Comparison of ENCODE assay signal across 9 cellular contexts in the genomic region with DNA sequence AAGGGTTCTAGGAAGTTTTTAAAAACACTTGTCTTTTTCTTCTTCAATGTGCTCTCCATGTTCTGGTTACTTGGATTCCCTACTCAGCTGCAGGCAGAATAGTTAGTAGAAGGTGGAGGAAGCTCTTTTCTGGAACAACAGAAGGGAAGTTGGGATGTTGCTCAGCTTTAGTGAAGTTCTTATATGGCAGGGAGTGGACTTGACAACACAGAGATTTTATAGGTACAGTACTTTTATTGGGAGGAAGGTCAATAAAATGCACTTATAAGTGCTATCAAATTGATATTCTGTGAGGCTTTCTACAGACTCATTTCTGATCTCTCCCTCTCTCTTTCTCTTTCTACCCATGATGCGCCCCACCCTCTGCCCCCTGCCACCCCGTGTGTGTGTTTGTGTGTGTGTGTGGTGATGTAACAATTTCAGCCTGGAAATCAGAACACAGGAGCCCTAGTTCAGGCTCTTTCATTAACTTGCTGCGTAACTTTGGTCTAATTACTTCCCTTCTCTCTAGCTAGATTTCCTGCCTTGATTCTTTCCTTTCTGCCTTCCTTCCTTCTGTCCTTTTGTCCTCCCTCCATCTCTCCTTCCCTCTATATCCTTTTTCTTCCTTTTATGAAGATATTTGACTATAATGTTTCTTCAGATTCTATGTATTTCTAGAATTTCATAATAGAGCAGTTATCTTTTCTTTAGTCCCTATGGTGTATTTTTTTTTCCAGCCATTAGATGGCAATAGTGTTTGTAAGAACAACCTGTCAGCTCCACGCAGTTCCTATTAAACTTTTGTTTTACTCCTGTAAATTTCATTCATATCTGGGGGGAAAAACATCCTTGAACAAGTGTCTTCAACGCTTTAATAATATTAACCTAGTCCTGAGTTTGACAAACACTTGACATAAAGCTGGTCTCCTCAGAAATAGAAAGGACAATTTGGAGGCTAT. TPM values are rescaled to one million over a fixed set of nuclear protein-coding genes. Genes with fewer than 3 reads are reported as not detected.
DNase-seq lines count a peak whose midpoint lies in the region; ATAC-seq and TF ChIP-seq lines count a peak whose summit lies in the region.
"Had no signal": no experiment of that assay in that cellular context is flagged by ENCODE, and none has a peak within 500 bp of the region (broad histone marks: within the 10 kb centered on the region; RNA-seq: fewer than 3 reads in every experiment).

No MANE protein-coding gene starts in this region.

- H3K9me2 ChIP-seq in hepatocyte (replicated peaks; ENCODE audit: insufficient read depth): no peaks in the 10 kb centered on the region

- no peak overlapping the region for H3K27ac Mint-ChIP-seq in mesothelial cell of epicardium
- H3K27ac Mint-ChIP-seq in activated T-helper 1 cell treated with anti-CD3 and anti-CD28 coated beads, Interleukin-12 subunit alpha, Interleukin-12 subunit beta, Interleukin-2, Interleukin-4 antibody, amounts not matched to agents 30 ng/mL and 10 ng/mL and 1 ng/mL, durations not matched to agents 14 hours and 24 hours and 36 hours: no peak overlapping the region

- peak; percentile 47 for ATAC-seq in GM18511 (IDR thresholded peaks at IDR 0.05; ENCODE audit: unreplicated experiment)

- no peaks in the 10 kb centered on the region for H3K27me3 ChIP-seq in hepatocyte

- peak; percentile 47 for TF ChIP-seq CTCF in hepatocyte (IDR thresholded peaks at IDR 0.05; ENCODE audit: poor library complexity)
- no peak for TF ChIP-seq CTCF in mesothelial cell of epicardium (IDR thresholded peaks at IDR 0.05; ENCODE audit: unreplicated experiment)

- peaks cover 9% of the 10 kb centered on the region for H3K9me3 Mint-ChIP-seq in mesothelial cell of epicardium
- H3K9me3 Mint-ChIP-seq in activated T-helper 1 cell treated with anti-CD3 and anti-CD28 coated beads, Interleukin-12 subunit alpha, Interleukin-12 subunit beta, Interleukin-2, Interleukin-4 antibody, amounts not matched to agents 30 ng/mL and 10 ng/mL and 1 ng/mL, durations not matched to agents 14 hours and 24 hours and 36 hours: no peaks in the 10 kb centered on the region

- peaks cover 5% of the 10 kb centered on the region for H3K36me3 ChIP-seq in hepatocyte (replicated peaks; ENCODE audit: insufficient read depth, low read depth)

- no peak overlapping the region for H2AFZ ChIP-seq in hepatocyte

- H4K20me1 ChIP-seq in hepatocyte (ENCODE audit: insufficient read depth, poor library complexity, severe bottlenecking): no peaks in the 10 kb centered on the region

- no peaks in the 10 kb centered on the region for H3K27me3 Mint-ChIP-seq in mesothelial cell of epicardium (ENCODE audit: low read depth)
- H3K27me3 Mint-ChIP-seq in activated T-helper 1 cell treated with anti-CD3 and anti-CD28 coated beads, Interleukin-12 subunit alpha, Interleukin-12 subunit beta, Interleukin-2, Interleukin-4 antibody, amounts not matched to agents 30 ng/mL and 10 ng/mL and 1 ng/mL, durations not matched to agents 14 hours and 24 hours and 36 hours (ENCODE audit: insufficient read depth): peaks cover 9% of the 10 kb centered on the region

- no peaks in the 10 kb centered on the region for H3K79me2 ChIP-seq in hepatocyte

- peaks cover 3% of the 10 kb centered on the region for H3K4me1 Mint-ChIP-seq in mesothelial cell of epicardium
- H3K4me1 Mint-ChIP-seq in activated T-helper 1 cell treated with anti-CD3 and anti-CD28 coated beads, Interleukin-12 subunit alpha, Interleukin-12 subunit beta, Interleukin-2, Interleukin-4 antibody, amounts not matched to agents 30 ng/mL and 10 ng/mL and 1 ng/mL, durations not matched to agents 14 hours and 24 hours and 36 hours (ENCODE audit: low read depth): peaks cover 30% of the 10 kb centered on the region

- H3K27ac ChIP-seq in hepatocyte: no peak overlapping the region

- 42% methylated on average over 5 of the region's 5 CpGs for WGBS in hepatocyte (ENCODE audit: low lambda C conversion rate, missing lambda C conversion rate)

- H3K4me1 ChIP-seq in hepatocyte (ENCODE audit: insufficient read depth): peaks cover 4% of the 10 kb centered on the region

- intact Hi-C loops in activated T-helper 1 cell treated with anti-CD3 and anti-CD28 coated beads, Interleukin-12 subunit alpha, Interleukin-12 subunit beta, Interleukin-2, Interleukin-4 antibody, amounts not matched to agents 30 ng/mL and 10 ng/mL and 1 ng/mL, durations not matched to agents 14 hours and 24 hours and 36 hours (cut with micrococcal nuclease): loop anchor here (1.0 to 5.0 kb wide), 2 partner anchors 530 to 619 kb away; no protein-coding TSS in a partner anchor

- no peak overlapping the region for H3K4me3 ChIP-seq in hepatocyte

- DNase-seq in AG08396 (ENCODE audit: low spot score): peak; percentile 13
- DNase-seq in RPMI7951 (ENCODE audit: low read depth): peak; percentile 5
- DNase-seq in hepatocyte (ENCODE audit: low spot score): peak; percentile 23
- DNase-seq in ureter (ENCODE audit: low spot score): no peak
- no peak for DNase-seq in mesothelial cell of epicardium (ENCODE audit: low spot score in 2 of 2, unreplicated experiment in 2 of 2)
- no peak for DNase-seq in activated T-helper 1 cell treated with anti-CD3 and anti-CD28 coated beads, Interleukin-12 subunit alpha, Interleukin-12 subunit beta, Interleukin-2, Interleukin-4 antibody, amounts not matched to agents 30 ng/mL and 10 ng/mL and 1 ng/mL, durations not matched to agents 14 hours and 24 hours and 36 hours (ENCODE audit: low spot score)
- no peak for DNase-seq in NCI-H524 treated with DMSO at 0.1 percent for 48 hours (lab: John Stamatoyannopoulos, UW)

- no peak overlapping the region for H3K4me3 Mint-ChIP-seq in mesothelial cell of epicardium
- no peak overlapping the region for H3K4me3 Mint-ChIP-seq in activated T-helper 1 cell treated with anti-CD3 and anti-CD28 coated beads, Interleukin-12 subunit alpha, Interleukin-12 subunit beta, Interleukin-2, Interleukin-4 antibody, amounts not matched to agents 30 ng/mL and 10 ng/mL and 1 ng/mL, durations not matched to agents 14 hours and 24 hours and 36 hours

- H3K36me3 Mint-ChIP-seq in mesothelial cell of epicardium: peaks cover 4% of the 10 kb centered on the region
- H3K36me3 Mint-ChIP-seq in activated T-helper 1 cell treated with anti-CD3 and anti-CD28 coated beads, Interleukin-12 subunit alpha, Interleukin-12 subunit beta, Interleukin-2, Interleukin-4 antibody, amounts not matched to agents 30 ng/mL and 10 ng/mL and 1 ng/mL, durations not matched to agents 14 hours and 24 hours and 36 hours (ENCODE audit: low read depth): no peaks in the 10 kb centered on the region

- no peaks in the 10 kb centered on the region for H3K9me3 ChIP-seq in hepatocyte (ENCODE audit: low read depth)

- no peak overlapping the region for H3K4me2 ChIP-seq in hepatocyte

RNA-seq across cellular contexts. Expression of a gene that starts 37.1 kb away (rescaled TPM):
- total RNA-seq in RPMI7951 (2014; rRNA removed; shearing (Covaris generic)): 0.39 TPM in 1 of 2 replicates, not detected in the other
- total RNA-seq in hepatocyte: 159 and 161 TPM in 2 replicates
- polyA plus RNA-seq in hepatocyte: 53.0 and 64.6 TPM in 2 replicates
- total RNA-seq in ureter: 15.7 TPM
- total RNA-seq in mesothelial cell of epicardium: 125 to 129 TPM (median 126 TPM) in 3 replicates
- not detected in 2 replicates for total RNA-seq in activated T-helper 1 cell treated with anti-CD3 and anti-CD28 coated beads, Interleukin-12 subunit alpha, Interleukin-12 subunit beta, Interleukin-2, Interleukin-4 antibody, amounts not matched to agents 30 ng/mL and 10 ng/mL and 1 ng/mL, durations not matched to agents 14 hours and 24 hours and 36 hours
- total RNA-seq: activated CD8-positive, alpha-beta memory T cell treated with anti-CD3 and anti-CD28 coated beads for 36 hours had no signal

Comparison
In these comparisons a context has a peak if more than half of its experiments do, and no peak if none do; other contexts are left out.
1. DNase-seq: peak in AG08396 (single experiment), RPMI7951 (single experiment) and hepatocyte (single experiment); none in ureter (single experiment), mesothelial cell of epicardium (0 of 2), activated T-helper 1 cell treated with anti-CD3 and anti-CD28 coated beads, Interleukin-12 subunit alpha, Interleukin-12 subunit beta, Interleukin-2, Interleukin-4 antibody, amounts not matched to agents 30 ng/mL and 10 ng/mL and 1 ng/mL, durations not matched to agents 14 hours and 24 hours and 36 hours (single experiment) and NCI-H524 treated with DMSO at 0.1 percent for 48 hours (single experiment).
2. RNA of a gene that starts 37.1 kb away (total RNA-seq): 159 to 161 TPM in hepatocyte, 125 to 129 TPM in mesothelial cell of epicardium and 15.7 TPM in ureter (single experiment); 0.39 TPM in RPMI7951 and not detected in activated T-helper 1 cell treated with anti-CD3 and anti-CD28 coated beads, Interleukin-12 subunit alpha, Interleukin-12 subunit beta, Interleukin-2, Interleukin-4 antibody, amounts not matched to agents 30 ng/mL and 10 ng/mL and 1 ng/mL, durations not matched to agents 14 hours and 24 hours and 36 hours; every median in the first group is over 10 times any median in the second.